ENCODE assay signal across 19 cellular contexts in genomic region chr2:77147154-77147553, GRCh38.
DNase-seq lines count a peak whose midpoint lies in the region; ATAC-seq and TF ChIP-seq lines count a peak whose summit lies in the region.
"Had no signal": no experiment of that assay in that cellular context is flagged by ENCODE, and none has a peak within 500 bp of the region (broad histone marks: within the 10 kb centered on the region; RNA-seq: fewer than 3 reads in every experiment).

No MANE protein-coding gene starts in this region.

- DNase-seq in DMS79 treated with DMSO at 0.1 percent for 48 hours (lab: John Stamatoyannopoulos, UW) (peak; percentile 80), NCI-H1694 (lab: John Stamatoyannopoulos, UW) (peak; percentile 49), NCI-H69 (lab: John Stamatoyannopoulos, UW) (peak; percentile 27), left kidney (ENCODE audit: low read depth, low spot score) (peak; percentile 59), caudate nucleus (lab: John Stamatoyannopoulos, UW) (no peak), left ventricle myocardium inferior (no peak), aorta (no peak)
- DNase-seq: Caco-2; CD8-positive, alpha-beta T cell; GF-D8; NCI-H1092 treated with DMSO at 0.1 percent for 48 hours; NCI-H1436; NCI-H1930; NCI-H2107; SIG-M5; T-helper 2 cell had no signal

- no peak for TF ChIP-seq CTCF in left ventricle myocardium inferior (IDR thresholded peaks at IDR 0.05; ENCODE audit: borderline replicate concordance)

- no peak for ATAC-seq in aorta (ENCODE audit: low FRiP score)
- ATAC-seq: CD8-positive, alpha-beta T cell; HCT116; HepG2 had no signal

- peaks cover 14% of the 10 kb centered on the region for H3K9me3 ChIP-seq in left ventricle myocardium inferior (replicated peaks)
- no peaks in the 10 kb centered on the region for H3K9me3 ChIP-seq in aorta (ENCODE audit: control insufficient read depth, low read length)
- H3K9me3 ChIP-seq: Caco-2 had no signal

- H3K4me3 ChIP-seq in left ventricle myocardium inferior (no peak overlapping the region), aorta (ENCODE audit: low read length in 2 of 2) (no peak overlapping the region)

- 68 to 74% methylated on average over 2 of the region's 2 CpGs for WGBS in aorta, 2 donors

- H3K4me1 ChIP-seq in left ventricle myocardium inferior, result no peaks in the 10 kb centered on the region
- H3K4me1 ChIP-seq in aorta (ENCODE audit: control insufficient read depth in 1 of 2, insufficient read depth in 2 of 2, low read length in 2 of 2), result no peaks in the 10 kb centered on the region
- H3K4me1 ChIP-seq: Caco-2 had no signal

- no peaks in the 10 kb centered on the region for H3K36me3 ChIP-seq in left ventricle myocardium inferior
- H3K36me3 ChIP-seq in aorta (ENCODE audit: control insufficient read depth in 1 of 2, insufficient read depth in 2 of 2, low read length in 1 of 2), result no peaks in the 10 kb centered on the region

- intact Hi-C loops in left ventricle myocardium inferior (cut with micrococcal nuclease), result no loop called here
- intact Hi-C loops in aorta (cut with DNase I), result no loop called here

- H3K27me3 ChIP-seq in left ventricle myocardium inferior (ENCODE audit: low read depth) (no peaks in the 10 kb centered on the region), aorta (ENCODE audit: control insufficient read depth in 1 of 2, insufficient read depth in 2 of 2, low read length in 1 of 2) (no peaks in the 10 kb centered on the region)

- H3K27ac ChIP-seq in caudate nucleus (ENCODE audit: low read depth, low read length), result no peak overlapping the region
- H3K27ac ChIP-seq in left ventricle myocardium inferior (replicated peaks), result no peak overlapping the region
- H3K27ac ChIP-seq in aorta (ENCODE audit: low read depth in 1 of 2, low read length in 2 of 2), result no peak overlapping the region
- H3K27ac ChIP-seq: C4-2B had no signal

Comparison
In these comparisons a context has a peak if more than half of its experiments do, and no peak if none do; other contexts are left out.
1. DNase-seq: peak in DMS79 treated with DMSO at 0.1 percent for 48 hours (single experiment), NCI-H1694 (single experiment), NCI-H69 (single experiment) and left kidney (single experiment); none in caudate nucleus (0 of 61), left ventricle myocardium inferior (single experiment) and aorta (0 of 2).